In the genomic region with DNA sequence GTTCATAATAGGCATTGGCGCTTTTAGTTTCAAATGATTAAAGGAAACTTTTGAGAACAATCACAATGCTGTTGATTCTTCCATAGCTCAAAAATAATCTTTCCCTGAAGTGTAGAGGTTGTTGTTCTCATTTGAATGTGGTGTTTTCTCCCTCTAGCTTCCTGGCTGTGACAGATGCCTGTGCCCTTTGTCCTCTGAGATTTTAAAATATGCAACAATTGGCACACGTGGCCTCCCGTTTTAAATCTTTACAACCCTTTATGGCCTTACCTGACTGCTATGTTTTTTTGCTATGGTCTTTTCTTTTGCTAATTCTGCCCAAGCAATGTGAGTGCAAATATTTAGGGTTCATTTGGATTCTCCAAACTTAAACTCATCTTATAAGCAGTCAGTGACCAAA, we compare ENCODE assay signal across 16 cellular contexts. TPM values are rescaled to one million over a fixed set of nuclear protein-coding genes. Genes with fewer than 3 reads are reported as not detected.
A peak's percentile ranks its signal among the peaks of the same experiment; 100 is the strongest.
DNase-seq lines count a peak whose midpoint lies in the region; ATAC-seq and TF ChIP-seq lines count a peak whose summit lies in the region.
"Had no signal": no experiment of that assay in that cellular context is flagged by ENCODE, and none has a peak within 500 bp of the region (broad histone marks: within the 10 kb centered on the region; RNA-seq: fewer than 3 reads in every experiment).

No MANE protein-coding gene starts in this region.

- no peak overlapping the region for H3K27ac ChIP-seq in CD4-positive, CD25-positive, alpha-beta regulatory T cell (ENCODE audit: insufficient read depth, low read length, poor library complexity, severe bottlenecking)
- H3K27ac ChIP-seq in Karpas-422 (ENCODE audit: low read length) (no peak overlapping the region), colonic mucosa (peak overlapping the region; percentile 67), mucosa of rectum (ENCODE audit: low read depth in 2 of 2, low read length in 2 of 2) (peak overlapping the region; percentile 49 to 75)
- H3K27ac ChIP-seq: 22Rv1, BLaER1 had no signal

- H3K79me2 ChIP-seq in Karpas-422 (ENCODE audit: low read length): no peaks in the 10 kb centered on the region

- no peaks in the 10 kb centered on the region for H3K27me3 Mint-ChIP-seq in CD4-positive, CD25-positive, alpha-beta regulatory T cell

- H3K4me3 ChIP-seq in CD4-positive, CD25-positive, alpha-beta regulatory T cell (ENCODE audit: low read depth, low read length): peak overlapping the region; percentile 51
- H3K4me3 ChIP-seq in Karpas-422 (ENCODE audit: low read length) (no peak overlapping the region), colonic mucosa (no peak overlapping the region), mucosa of rectum (ENCODE audit: low read length in 2 of 2) (peak overlapping the region in 1 of 2 donors; percentile 16)
- H3K4me3 ChIP-seq: BLaER1 had no signal

- no peak for TF ChIP-seq CTCF in colonic mucosa (IDR thresholded peaks at IDR 0.05)

- peaks cover 9% of the 10 kb centered on the region for H3K4me1 ChIP-seq in CD4-positive, CD25-positive, alpha-beta regulatory T cell (ENCODE audit: control insufficient read depth, insufficient read depth, low read length, poor library complexity, severe bottlenecking)
- H3K4me1 ChIP-seq in Karpas-422 (ENCODE audit: low read length) (no peaks in the 10 kb centered on the region), colonic mucosa (peaks cover 3% of the 10 kb centered on the region), mucosa of rectum (ENCODE audit: control insufficient read depth in 2 of 2, insufficient read depth in 2 of 2, low read length in 2 of 2) (peaks cover 3 to 10% of the 10 kb centered on the region in 2 donors)
- H3K4me1 ChIP-seq: BLaER1 had no signal

- no peaks in the 10 kb centered on the region for H3K36me3 Mint-ChIP-seq in CD4-positive, CD25-positive, alpha-beta regulatory T cell

- no peak overlapping the region for H2AFZ ChIP-seq in Karpas-422 (ENCODE audit: low read length)

- H3K27ac Mint-ChIP-seq in CD4-positive, CD25-positive, alpha-beta regulatory T cell: peak overlapping the region; percentile 64 to 77 (median 66)

- peaks cover 0 to 1% (median 0%) of the 10 kb centered on the region in 7 donors for H3K9me3 Mint-ChIP-seq in CD4-positive, CD25-positive, alpha-beta regulatory T cell

- no peaks in the 10 kb centered on the region for H3K9me2 ChIP-seq in Karpas-422 (replicated peaks; ENCODE audit: insufficient read depth, low read length)

- no peak for DNase-seq in CD4-positive, CD25-positive, alpha-beta regulatory T cell
- DNase-seq in Karpas-422: peak; percentile 16
- peak; percentile 54 for DNase-seq in colonic mucosa
- DNase-seq in COR-L47 (lab: John Stamatoyannopoulos, UW): no peak
- no peak for DNase-seq in NCI-H446 (lab: John Stamatoyannopoulos, UW)
- DNase-seq in activated CD4-positive, alpha-beta T cell treated with anti-CD3 and anti-CD28 coated beads for 1 hour: no peak
- DNase-seq in glomerular visceral epithelial cell (ENCODE audit: extremely low spot score): no peak
- DNase-seq: DMS79, KG1, NCI-H2029, NCI-H2171 treated with DMSO at 0.1 percent for 48 hours, NCI-H510A, SIG-M5 had no signal

- intact Hi-C loops in colonic mucosa (cut with DNase I): no loop called here

- no peak overlapping the region for H3K4me2 ChIP-seq in Karpas-422 (ENCODE audit: low read depth, low read length, poor library complexity, severe bottlenecking)
- H3K4me2 ChIP-seq: BLaER1 had no signal

- H3K9ac ChIP-seq in Karpas-422 (ENCODE audit: low read length) (no peak overlapping the region), colonic mucosa (ENCODE audit: low read depth in 2 of 2, low read length in 2 of 2) (peak overlapping the region in 1 of 2 donors; percentile 2), mucosa of rectum (ENCODE audit: low read depth in 1 of 2, low read length in 2 of 2) (no peak overlapping the region)
- H3K9ac ChIP-seq: BLaER1 had no signal

- H3K36me3 ChIP-seq in CD4-positive, CD25-positive, alpha-beta regulatory T cell (ENCODE audit: control insufficient read depth, insufficient read depth, low read length): no peaks in the 10 kb centered on the region
- H3K36me3 ChIP-seq in Karpas-422 (ENCODE audit: insufficient read depth, low read length) (no peaks in the 10 kb centered on the region), colonic mucosa (no peaks in the 10 kb centered on the region), mucosa of rectum (ENCODE audit: control insufficient read depth in 2 of 2, insufficient read depth in 2 of 2, low read length in 2 of 2) (no peaks in the 10 kb centered on the region)
- H3K36me3 ChIP-seq: BLaER1 had no signal

- H3K27me3 ChIP-seq in CD4-positive, CD25-positive, alpha-beta regulatory T cell (ENCODE audit: control insufficient read depth, insufficient read depth, low read length): no peaks in the 10 kb centered on the region
- H3K27me3 ChIP-seq in Karpas-422 (ENCODE audit: low read length) (no peaks in the 10 kb centered on the region), colonic mucosa (no peaks in the 10 kb centered on the region), mucosa of rectum (ENCODE audit: control insufficient read depth in 2 of 2, insufficient read depth in 2 of 2, low read length in 2 of 2) (peaks cover 3 to 9% of the 10 kb centered on the region in 2 donors)

- H3K4me1 Mint-ChIP-seq in CD4-positive, CD25-positive, alpha-beta regulatory T cell: peaks cover 0 to 16% (median 3%) of the 10 kb centered on the region in 4 donors

- H3K9me3 ChIP-seq in CD4-positive, CD25-positive, alpha-beta regulatory T cell (ENCODE audit: control insufficient read depth in 2 of 2, low read length in 2 of 2): no peaks in the 10 kb centered on the region
- H3K9me3 ChIP-seq in Karpas-422 (ENCODE audit: low read length) (0 out of 2 replicates have a peak, but pooled peaks cover 3% of the 10 kb centered on the region), colonic mucosa (no peaks in the 10 kb centered on the region), mucosa of rectum (ENCODE audit: control insufficient read depth in 2 of 2, low read length in 2 of 2) (no peaks in the 10 kb centered on the region)
- H3K9me3 ChIP-seq: BLaER1 had no signal

- peak overlapping the region in 3 of 4 donors; percentile 7 to 45 (median 10) for H3K4me3 Mint-ChIP-seq in CD4-positive, CD25-positive, alpha-beta regulatory T cell

- ATAC-seq in CD4-positive, CD25-positive, alpha-beta regulatory T cell (ENCODE audit: low read depth in 2 of 2): no peak

- no peaks in the 10 kb centered on the region for H4K20me1 ChIP-seq in Karpas-422 (ENCODE audit: insufficient read depth, low read depth, low read length)
- H4K20me1 ChIP-seq: BLaER1 had no signal

RNA-seq across cellular contexts. Expression of a gene that starts 22.9 kb away (rescaled TPM):
- total RNA-seq in CD4-positive, CD25-positive, alpha-beta regulatory T cell: 168 TPM
- polyA plus RNA-seq in CD4-positive, CD25-positive, alpha-beta regulatory T cell: 10 to 100 TPM in 3 of 4 donors, 1 to 10 TPM in 1; 8.4 to 31.5 (median 18.5) TPM
- not detected in 2 replicates for total RNA-seq in Karpas-422 (2014; rRNA removed; shearing (Covaris generic); ENCODE audit: low replicate concordance)
- total RNA-seq in colonic mucosa: 100 to 1,000 TPM in 1 of 2 donors, 10 to 100 TPM in 1; 90.8 to 107 TPM

Comparison
In these comparisons a context has a peak if more than half of its experiments do, and no peak if none do; other contexts are left out.
1. DNase-seq: peak in Karpas-422 (single experiment) and colonic mucosa (single experiment); none in CD4-positive, CD25-positive, alpha-beta regulatory T cell (0 of 3), COR-L47 (single experiment), NCI-H446 (0 of 2), activated CD4-positive, alpha-beta T cell treated with anti-CD3 and anti-CD28 coated beads for 1 hour (single experiment) and glomerular visceral epithelial cell (single experiment).
2. H3K27ac ChIP-seq: peak in colonic mucosa (single experiment) and mucosa of rectum (2 of 2); none in CD4-positive, CD25-positive, alpha-beta regulatory T cell (single experiment) and Karpas-422 (single experiment).
3. RNA of a gene that starts 22.9 kb away (total RNA-seq): 168 TPM in CD4-positive, CD25-positive, alpha-beta regulatory T cell (single experiment) and 90.8 to 107 TPM in colonic mucosa; not detected in Karpas-422; every median in the first group is over 10 times any median in the second.